In the genomic region with DNA sequence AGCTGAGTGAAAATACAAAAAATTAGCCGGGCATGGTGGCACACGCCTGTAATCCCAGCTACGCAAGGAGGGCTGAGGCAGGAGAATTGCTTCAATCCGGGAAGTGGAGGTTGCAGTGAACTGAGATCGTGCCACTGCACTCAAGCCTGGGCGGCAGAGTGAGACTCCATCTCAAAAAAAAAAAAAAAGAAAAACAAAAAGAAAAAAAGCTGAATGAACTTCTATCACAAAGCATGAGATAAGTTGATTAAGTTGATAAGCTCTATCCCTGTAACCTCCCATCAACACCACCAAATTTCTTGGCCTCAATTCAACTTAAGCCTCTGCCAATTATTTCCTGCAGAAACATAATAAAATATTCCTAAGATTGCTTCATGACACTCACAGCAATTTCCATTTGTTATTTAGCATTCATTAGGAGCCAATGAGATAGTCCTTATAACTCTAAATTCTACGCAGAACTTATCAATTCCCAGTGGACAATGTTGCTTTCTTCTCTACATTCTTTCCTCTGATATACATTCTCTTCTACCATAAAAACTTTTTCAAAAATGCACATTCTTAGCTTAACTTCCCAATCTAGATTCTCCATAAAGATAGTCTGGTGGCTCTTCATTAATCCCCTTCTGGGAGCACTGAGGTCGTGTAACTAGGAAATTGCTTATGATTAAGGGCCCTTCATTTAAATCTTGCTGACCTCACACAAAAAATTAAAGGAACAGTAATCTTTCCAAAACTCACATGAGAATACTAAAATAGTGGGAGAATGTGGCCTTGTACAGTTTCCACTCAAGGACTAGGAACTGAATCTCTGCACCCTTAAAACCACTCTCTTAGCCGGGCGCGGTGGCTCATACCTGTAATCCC, we compare ENCODE assay signal across 1 cellular context.
TF ChIP-seq lines count a peak whose summit lies in the region.

No MANE protein-coding gene starts in this region.

TF ChIP-seq in SK-N-SH, 30 proteins besides CTCF, POLR2A, EP300 and RAD21:
- TF ChIP-seq, protein P1, sequence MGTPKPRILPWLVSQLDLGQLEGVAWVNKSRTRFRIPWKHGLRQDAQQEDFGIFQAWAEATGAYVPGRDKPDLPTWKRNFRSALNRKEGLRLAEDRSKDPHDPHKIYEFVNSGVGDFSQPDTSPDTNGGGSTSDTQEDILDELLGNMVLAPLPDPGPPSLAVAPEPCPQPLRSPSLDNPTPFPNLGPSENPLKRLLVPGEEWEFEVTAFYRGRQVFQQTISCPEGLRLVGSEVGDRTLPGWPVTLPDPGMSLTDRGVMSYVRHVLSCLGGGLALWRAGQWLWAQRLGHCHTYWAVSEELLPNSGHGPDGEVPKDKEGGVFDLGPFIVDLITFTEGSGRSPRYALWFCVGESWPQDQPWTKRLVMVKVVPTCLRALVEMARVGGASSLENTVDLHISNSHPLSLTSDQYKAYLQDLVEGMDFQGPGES (IDR thresholded peaks at IDR 0.05; ENCODE audit: low read depth, low read length), result no peak
- TF ChIP-seq TCF12 (IDR thresholded peaks at IDR 0.05) (no peak), RXRA (IDR thresholded peaks at IDR 0.05; ENCODE audit: borderline replicate concordance, low read depth) (no peak), SIN3A (IDR thresholded peaks at IDR 0.05; ENCODE audit: borderline replicate concordance, low read depth, low read length) (no peak), EZH2phosphoT487 (IDR thresholded peaks at IDR 0.05; ENCODE audit: borderline replicate concordance, low read depth) (no peak), FOXM1 (IDR thresholded peaks at IDR 0.05; ENCODE audit: low read depth) (no peak), FOXJ3 (CRISPR knock-in tag; IDR thresholded peaks at IDR 0.05) (no peak)
- TF ChIP-seq, protein P2, sequence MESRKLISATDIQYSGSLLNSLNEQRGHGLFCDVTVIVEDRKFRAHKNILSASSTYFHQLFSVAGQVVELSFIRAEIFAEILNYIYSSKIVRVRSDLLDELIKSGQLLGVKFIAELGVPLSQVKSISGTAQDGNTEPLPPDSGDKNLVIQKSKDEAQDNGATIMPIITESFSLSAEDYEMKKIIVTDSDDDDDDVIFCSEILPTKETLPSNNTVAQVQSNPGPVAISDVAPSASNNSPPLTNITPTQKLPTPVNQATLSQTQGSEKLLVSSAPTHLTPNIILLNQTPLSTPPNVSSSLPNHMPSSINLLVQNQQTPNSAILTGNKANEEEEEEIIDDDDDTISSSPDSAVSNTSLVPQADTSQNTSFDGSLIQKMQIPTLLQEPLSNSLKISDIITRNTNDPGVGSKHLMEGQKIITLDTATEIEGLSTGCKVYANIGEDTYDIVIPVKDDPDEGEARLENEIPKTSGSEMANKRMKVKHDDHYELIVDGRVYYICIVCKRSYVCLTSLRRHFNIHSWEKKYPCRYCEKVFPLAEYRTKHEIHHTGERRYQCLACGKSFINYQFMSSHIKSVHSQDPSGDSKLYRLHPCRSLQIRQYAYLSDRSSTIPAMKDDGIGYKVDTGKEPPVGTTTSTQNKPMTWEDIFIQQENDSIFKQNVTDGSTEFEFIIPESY (IDR thresholded peaks at IDR 0.05; ENCODE audit: borderline replicate concordance, low read depth), result no peak
- TF ChIP-seq, protein P3, sequence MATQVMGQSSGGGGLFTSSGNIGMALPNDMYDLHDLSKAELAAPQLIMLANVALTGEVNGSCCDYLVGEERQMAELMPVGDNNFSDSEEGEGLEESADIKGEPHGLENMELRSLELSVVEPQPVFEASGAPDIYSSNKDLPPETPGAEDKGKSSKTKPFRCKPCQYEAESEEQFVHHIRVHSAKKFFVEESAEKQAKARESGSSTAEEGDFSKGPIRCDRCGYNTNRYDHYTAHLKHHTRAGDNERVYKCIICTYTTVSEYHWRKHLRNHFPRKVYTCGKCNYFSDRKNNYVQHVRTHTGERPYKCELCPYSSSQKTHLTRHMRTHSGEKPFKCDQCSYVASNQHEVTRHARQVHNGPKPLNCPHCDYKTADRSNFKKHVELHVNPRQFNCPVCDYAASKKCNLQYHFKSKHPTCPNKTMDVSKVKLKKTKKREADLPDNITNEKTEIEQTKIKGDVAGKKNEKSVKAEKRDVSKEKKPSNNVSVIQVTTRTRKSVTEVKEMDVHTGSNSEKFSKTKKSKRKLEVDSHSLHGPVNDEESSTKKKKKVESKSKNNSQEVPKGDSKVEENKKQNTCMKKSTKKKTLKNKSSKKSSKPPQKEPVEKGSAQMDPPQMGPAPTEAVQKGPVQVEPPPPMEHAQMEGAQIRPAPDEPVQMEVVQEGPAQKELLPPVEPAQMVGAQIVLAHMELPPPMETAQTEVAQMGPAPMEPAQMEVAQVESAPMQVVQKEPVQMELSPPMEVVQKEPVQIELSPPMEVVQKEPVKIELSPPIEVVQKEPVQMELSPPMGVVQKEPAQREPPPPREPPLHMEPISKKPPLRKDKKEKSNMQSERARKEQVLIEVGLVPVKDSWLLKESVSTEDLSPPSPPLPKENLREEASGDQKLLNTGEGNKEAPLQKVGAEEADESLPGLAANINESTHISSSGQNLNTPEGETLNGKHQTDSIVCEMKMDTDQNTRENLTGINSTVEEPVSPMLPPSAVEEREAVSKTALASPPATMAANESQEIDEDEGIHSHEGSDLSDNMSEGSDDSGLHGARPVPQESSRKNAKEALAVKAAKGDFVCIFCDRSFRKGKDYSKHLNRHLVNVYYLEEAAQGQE (IDR thresholded peaks at IDR 0.05; ENCODE audit: low read depth, low read length), result no peak
